ENCODE assay signal across 12 cellular contexts in genomic region chr4:168811793-168812651, GRCh38.
DNase-seq lines count a peak whose midpoint lies in the region; ATAC-seq and TF ChIP-seq lines count a peak whose summit lies in the region.
"Had no signal": no experiment of that assay in that cellular context is flagged by ENCODE, and none has a peak within 500 bp of the region (broad histone marks: within the 10 kb centered on the region; RNA-seq: fewer than 3 reads in every experiment).

No MANE protein-coding gene starts in this region.

- H3K4me3 ChIP-seq in fibroblast of pulmonary artery (replicated peaks; ENCODE audit: low read depth, low read length) (no peak overlapping the region), rectal smooth muscle tissue (ENCODE audit: low read length) (no peak overlapping the region)

- DNase-seq in EH (ENCODE audit: low read depth), result peak; percentile 83
- DNase-seq in fibroblast of pulmonary artery (ENCODE audit: low read depth), result peak; percentile 56
- DNase-seq in GM10248 (ENCODE audit: extremely low spot score), result no peak
- no peak for DNase-seq in GDM1 (lab: John Stamatoyannopoulos, UW)
- DNase-seq in NCI-H510A (lab: John Stamatoyannopoulos, UW), result no peak
- DNase-seq in NCI-H187 (lab: John Stamatoyannopoulos, UW), result no peak
- DNase-seq: activated CD4-positive, alpha-beta memory T cell treated with anti-CD3 and anti-CD28 coated beads, Interleukin-2, amount 10 ng/mL, durations not matched to agents 7 days and 5 days; C1 segment of cervical spinal cord; small intestine had no signal

- ATAC-seq in SK-N-SH treated with all-trans-retinoic acid at 6 μM for 48 hours, result peak; percentile 73
- ATAC-seq: stimulated activated effector memory CD8-positive, alpha-beta T cell treated with anti-CD3 and anti-CD28 coated beads, Interleukin-12 subunit alpha, Interleukin-12 subunit beta, amount 100 ng/mL, for 72 hours had no signal

- no peaks in the 10 kb centered on the region for H3K36me3 ChIP-seq in rectal smooth muscle tissue (ENCODE audit: control insufficient read depth, insufficient read depth, low read length)

- POLR2A ChIA-PET in GM10248 (lab: Yijun Ruan, JAX), result no interaction called here

- H3K9ac ChIP-seq in rectal smooth muscle tissue (ENCODE audit: low read length), result no peak overlapping the region

- peaks cover 38% of the 10 kb centered on the region for H3K4me1 ChIP-seq in rectal smooth muscle tissue (ENCODE audit: control insufficient read depth, insufficient read depth, low read length)

- CTCF ChIA-PET in GM10248 (lab: Yijun Ruan, JAX), result no interaction called here

- peak overlapping the region; percentile 99 for H3K27ac ChIP-seq in rectal smooth muscle tissue (ENCODE audit: low read depth, low read length)

- H3K27me3 ChIP-seq in rectal smooth muscle tissue (ENCODE audit: control insufficient read depth, insufficient read depth, low read length), result no peaks in the 10 kb centered on the region

- TF ChIP-seq CTCF in fibroblast of pulmonary artery (IDR thresholded peaks at IDR 0.05; ENCODE audit: low read length, missing control alignments) (no peak), GM10248 (IDR thresholded peaks at IDR 0.05; ENCODE audit: control extremely low read depth, extremely low read depth, low read depth, missing control alignments) (no peak)

TF ChIP-seq in SK-N-SH treated with all-trans-retinoic acid at 6 μM for 48 hours, 23 proteins besides CTCF, POLR2A, EP300 and RAD21:
- TF ChIP-seq ZC3H10 (CRISPR knock-in tag; IDR thresholded peaks at IDR 0.05) (no peak), BACH2 (CRISPR knock-in tag; IDR thresholded peaks at IDR 0.05; ENCODE audit: borderline replicate concordance) (no peak)
- TF ChIP-seq, protein P1, sequence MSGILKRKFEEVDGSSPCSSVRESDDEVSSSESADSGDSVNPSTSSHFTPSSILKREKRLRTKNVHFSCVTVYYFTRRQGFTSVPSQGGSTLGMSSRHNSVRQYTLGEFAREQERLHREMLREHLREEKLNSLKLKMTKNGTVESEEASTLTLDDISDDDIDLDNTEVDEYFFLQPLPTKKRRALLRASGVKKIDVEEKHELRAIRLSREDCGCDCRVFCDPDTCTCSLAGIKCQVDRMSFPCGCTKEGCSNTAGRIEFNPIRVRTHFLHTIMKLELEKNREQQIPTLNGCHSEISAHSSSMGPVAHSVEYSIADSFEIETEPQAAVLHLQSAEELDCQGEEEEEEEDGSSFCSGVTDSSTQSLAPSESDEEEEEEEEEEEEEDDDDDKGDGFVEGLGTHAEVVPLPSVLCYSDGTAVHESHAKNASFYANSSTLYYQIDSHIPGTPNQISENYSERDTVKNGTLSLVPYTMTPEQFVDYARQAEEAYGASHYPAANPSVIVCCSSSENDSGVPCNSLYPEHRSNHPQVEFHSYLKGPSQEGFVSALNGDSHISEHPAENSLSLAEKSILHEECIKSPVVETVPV (CRISPR knock-in tag; IDR thresholded peaks at IDR 0.05), result no peak
TF ChIP-seq in SK-N-SH treated with all-trans-retinoic acid at 6 μM for 48 hours: peak in this region for 0.

Comparison
In these comparisons a context has a peak if more than half of its experiments do, and no peak if none do; other contexts are left out.
1. DNase-seq: peak in EH (single experiment) and fibroblast of pulmonary artery (single experiment); none in GM10248 (single experiment), GDM1 (single experiment), NCI-H510A (single experiment) and NCI-H187 (0 of 2).